ENCODE assay signal across 8 cellular contexts in the genomic region with DNA sequence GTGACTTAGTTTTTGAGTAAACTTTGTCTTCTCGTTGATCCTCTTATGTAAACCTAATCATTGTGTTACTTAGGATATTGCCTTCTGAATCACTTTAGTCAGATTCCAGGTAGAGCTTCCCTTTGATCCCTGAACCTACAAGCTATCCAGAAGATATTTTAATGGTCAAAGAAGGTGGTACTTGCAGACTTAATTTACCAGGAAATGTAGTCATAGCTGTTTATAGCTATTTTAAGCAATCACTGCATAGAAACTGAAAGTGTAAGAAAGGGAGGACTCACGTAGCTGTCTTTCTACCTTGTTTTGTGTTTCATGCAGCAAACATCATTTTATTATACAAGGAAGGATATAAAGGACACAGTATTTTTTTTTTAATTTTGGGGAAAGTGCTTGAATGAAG.
DNase-seq lines count a peak whose midpoint lies in the region; ATAC-seq and TF ChIP-seq lines count a peak whose summit lies in the region.

No MANE protein-coding gene starts in this region.

- no peaks in the 10 kb centered on the region for H3K27me3 ChIP-seq in CD4-positive, alpha-beta T cell (ENCODE audit: control insufficient read depth, insufficient read depth, low read length)
- H3K27me3 ChIP-seq in endocrine pancreas (ENCODE audit: control insufficient read depth, insufficient read depth, low read length): no peaks in the 10 kb centered on the region
- H3K27me3 ChIP-seq in thoracic aorta (replicated peaks; ENCODE audit: insufficient read depth): no peaks in the 10 kb centered on the region

- H3K4me1 Mint-ChIP-seq in CD4-positive, alpha-beta T cell (ENCODE audit: low read depth): peaks cover 27% of the 10 kb centered on the region

- intact Hi-C loops in CD4-positive, alpha-beta T cell (cut with DNase I, micrococcal nuclease): no loop called here

- H3K4me3 ChIP-seq in endocrine pancreas (ENCODE audit: control insufficient read depth, insufficient read depth, low read length): peak overlapping the region; percentile 48
- H3K4me3 ChIP-seq in thoracic aorta: peak overlapping the region; percentile 57

- H3K9me3 ChIP-seq in CD4-positive, alpha-beta T cell (ENCODE audit: control insufficient read depth, low read length): no peaks in the 10 kb centered on the region
- H3K9me3 ChIP-seq in endocrine pancreas (ENCODE audit: control insufficient read depth, low read length): no peaks in the 10 kb centered on the region
- H3K9me3 ChIP-seq in thoracic aorta: no peaks in the 10 kb centered on the region

- ATAC-seq in CD4-positive, alpha-beta T cell (ENCODE audit: poor library complexity): peak; percentile 81
- ATAC-seq in GM19463 (IDR thresholded peaks at IDR 0.05; ENCODE audit: unreplicated experiment) (peak; percentile 93), HG03520 (IDR thresholded peaks at IDR 0.05; ENCODE audit: unreplicated experiment) (peak; percentile 92), thoracic aorta (ENCODE audit: insufficient number of reproducible peaks, low FRiP score, low read depth) (no peak)

- H3K9ac ChIP-seq in endocrine pancreas (ENCODE audit: control insufficient read depth, insufficient read depth, low read length): no peak overlapping the region

- no peaks in the 10 kb centered on the region for H3K27me3 Mint-ChIP-seq in CD4-positive, alpha-beta T cell

- no peaks in the 10 kb centered on the region for H3K9me3 Mint-ChIP-seq in CD4-positive, alpha-beta T cell

- H3K4me3 Mint-ChIP-seq in CD4-positive, alpha-beta T cell: peak overlapping the region; percentile 87

- no peaks in the 10 kb centered on the region for H3K4me1 ChIP-seq in endocrine pancreas (ENCODE audit: control insufficient read depth, insufficient read depth, low read length)
- H3K4me1 ChIP-seq in thoracic aorta (ENCODE audit: control insufficient read depth in 1 of 2, low read depth in 2 of 2): peaks cover 22 to 46% of the 10 kb centered on the region in 2 donors

- POLR2A ChIA-PET in CD4-positive, alpha-beta T cell (lab: Charles Lee): interaction anchor here (0.5 to 1.2 kb wide), 4 partner anchors 16 to 618 kb away, joined by 3 to 5 read pairs (median 3); no protein-coding TSS in a partner anchor

- TF ChIP-seq CTCF in CD4-positive, alpha-beta T cell (IDR thresholded peaks at IDR 0.05): no peak
- no peak for TF ChIP-seq CTCF in thoracic aorta (IDR thresholded peaks at IDR 0.05)

- H3K36me3 Mint-ChIP-seq in CD4-positive, alpha-beta T cell (ENCODE audit: low read depth): peaks cover 21% of the 10 kb centered on the region

- H3K36me3 ChIP-seq in endocrine pancreas (ENCODE audit: control insufficient read depth, insufficient read depth, low read length) (no peaks in the 10 kb centered on the region), thoracic aorta (no peaks in the 10 kb centered on the region)

- H3K27ac Mint-ChIP-seq in CD4-positive, alpha-beta T cell: peak overlapping the region; percentile 96

- DNase-seq in CD4-positive, alpha-beta T cell: no peak
- DNase-seq in thoracic aorta (ENCODE audit: low spot score): no peak
- DNase-seq in SK-N-DZ (ENCODE audit: low spot score): no peak
- no peak for DNase-seq in middle frontal gyrus (ENCODE audit: extremely low spot score, low spot score)
- DNase-seq in activated CD4-positive, alpha-beta T cell treated with anti-CD3 and anti-CD28 coated beads for 48 hours: no peak

- peak overlapping the region; percentile 47 for H3K27ac ChIP-seq in CD4-positive, alpha-beta T cell (ENCODE audit: low read depth, low read length)
- H3K27ac ChIP-seq in thoracic aorta: peak overlapping the region; percentile 64 to 68

- CTCF ChIA-PET in CD4-positive, alpha-beta T cell (lab: Charles Lee): interaction anchor here (1.4 kb wide), 1 partner anchor 8 kb away, joined by 3 read pairs; no protein-coding TSS in a partner anchor
